28 cellular contexts compared by ENCODE assay signal in genomic region chr19:17572640-17573039, GRCh38.
"Had no signal": no experiment of that assay in that cellular context is flagged by ENCODE, and none has a peak within 500 bp of the region (broad histone marks: within the 10 kb centered on the region; RNA-seq: fewer than 3 reads in every experiment).

No MANE protein-coding gene starts in this region.

- H3K27me3 ChIP-seq: breast epithelium, gastroesophageal sphincter, hepatocyte, neutrophil, ovary, right lobe of liver, stomach, thyroid gland, upper lobe of right lung had no signal

- H3K9me3 Mint-ChIP-seq: activated naive CD8-positive, alpha-beta T cell treated with anti-CD3 and anti-CD28 coated beads, Interleukin-2, amount 50 U/mL, for 24 hours; natural killer cell treated with Interleukin-12 subunit alpha and Interleukin-12 subunit beta and Interleukin-15 and Interleukin-18, amount 100 ng/mL, for 72 hours had no signal

- H3K36me3 Mint-ChIP-seq: natural killer cell treated with Interleukin-12 subunit alpha and Interleukin-12 subunit beta and Interleukin-15 and Interleukin-18, amount 100 ng/mL, for 72 hours had no signal

- H3K4me3 Mint-ChIP-seq: activated naive CD8-positive, alpha-beta T cell treated with anti-CD3 and anti-CD28 coated beads, Interleukin-2, amount 50 U/mL, for 24 hours; natural killer cell treated with Interleukin-12 subunit alpha and Interleukin-12 subunit beta and Interleukin-15 and Interleukin-18, amount 100 ng/mL, for 72 hours had no signal

- H3K4me1 ChIP-seq: breast epithelium, left ventricle myocardium inferior, right lobe of liver, thyroid gland had no signal

- H3K27ac ChIP-seq: breast epithelium, gastroesophageal sphincter, hepatocyte, left ventricle myocardium inferior, neutrophil, ovary, right lobe of liver, stomach, thyroid gland, upper lobe of right lung, VCaP had no signal

- DNase-seq: activated CD4-positive, alpha-beta T cell treated with anti-CD3 and anti-CD28 coated beads, Interleukin-2, amount 50 U/mL, for 1 hour; activated CD8-positive, alpha-beta memory T cell treated with anti-CD3 and anti-CD28 coated beads for 24 hours; activated gamma-delta T cell; activated naive CD4-positive, alpha-beta T cell treated with anti-CD3 and anti-CD28 coated beads, Interleukin-2, amount 50 U/mL, for 16 hours; activated naive CD8-positive, alpha-beta T cell treated with anti-CD3 and anti-CD28 coated beads, Interleukin-2, amount 50 U/mL, for 24 hours; activated T-cell treated with anti-CD3 and anti-CD28 coated beads, Interleukin-2, amount 50 U/mL, for 1 hour; amygdala; central memory CD4-positive, alpha-beta T cell; dermis blood vessel endothelial cell; effector CD4-positive, alpha-beta T cell; islet precursor cell; left ventricle myocardium inferior; mucosa of descending colon; ovary; right lobe of liver; stimulated activated CD4-positive, alpha-beta T cell treated with anti-CD3 and anti-CD28 coated beads, Interleukin-2, amount 100 ng/mL, for 48 hours; stomach; thyroid gland; upper lobe of right lung had no signal

- H3K9me3 ChIP-seq: breast epithelium, gastroesophageal sphincter, left ventricle myocardium inferior, mucosa of descending colon, neutrophil, ovary, right lobe of liver, stomach, thyroid gland, upper lobe of right lung had no signal

- H3K27me3 Mint-ChIP-seq: activated naive CD8-positive, alpha-beta T cell treated with anti-CD3 and anti-CD28 coated beads, Interleukin-2, amount 50 U/mL, for 24 hours; natural killer cell treated with Interleukin-12 subunit alpha and Interleukin-12 subunit beta and Interleukin-15 and Interleukin-18, amount 100 ng/mL, for 72 hours; progenitor cell of endocrine pancreas had no signal

- H3K79me2 ChIP-seq: hepatocyte had no signal

- H3K4me3 ChIP-seq: breast epithelium, gastroesophageal sphincter, hepatocyte, left ventricle myocardium inferior, lung, mucosa of descending colon, ovary, right lobe of liver, stomach, thyroid gland, upper lobe of right lung had no signal

- H3K36me3 ChIP-seq: breast epithelium, ovary had no signal

- H3K4me2 ChIP-seq: hepatocyte had no signal

- H3K27ac Mint-ChIP-seq: activated naive CD8-positive, alpha-beta T cell treated with anti-CD3 and anti-CD28 coated beads, Interleukin-2, amount 50 U/mL, for 24 hours; natural killer cell treated with Interleukin-12 subunit alpha and Interleukin-12 subunit beta and Interleukin-15 and Interleukin-18, amount 100 ng/mL, for 72 hours; progenitor cell of endocrine pancreas had no signal

- ATAC-seq: activated CD4-positive, CD25-positive, alpha-beta regulatory T cell treated with anti-CD3 and anti-CD28 coated beads, Interleukin-2, amount 50 U/mL, for 24 hours; activated naive CD8-positive, alpha-beta T cell treated with anti-CD3 and anti-CD28 coated beads, Interleukin-2, amount 50 U/mL, for 24 hours; gastroesophageal sphincter; mucosa of descending colon; natural killer cell treated with Interleukin-12 subunit alpha and Interleukin-12 subunit beta and Interleukin-15 and Interleukin-18, amount 100 ng/mL, for 72 hours; right lobe of liver; upper lobe of right lung had no signal

- H2AFZ ChIP-seq: hepatocyte had no signal
